Comparison of ENCODE assay signal across 24 cellular contexts in genomic region chrX:53939127-53939526, GRCh38.
A peak's percentile ranks its signal among the peaks of the same experiment; 100 is the strongest.
DNase-seq lines count a peak whose midpoint lies in the region; ATAC-seq, FAIRE-seq and TF ChIP-seq lines count a peak whose summit lies in the region.
"Had no signal": no experiment of that assay in that cellular context is flagged by ENCODE, and none has a peak within 500 bp of the region (broad histone marks: within the 10 kb centered on the region; RNA-seq: fewer than 3 reads in every experiment).

No MANE protein-coding gene starts in this region.

- peaks cover 37% of the 10 kb centered on the region for H3K36me3 ChIP-seq in upper lobe of right lung

- H3K4me1 ChIP-seq in upper lobe of right lung = no peaks in the 10 kb centered on the region
- H3K4me1 ChIP-seq: body of pancreas, left lung had no signal

- H3K27me3 ChIP-seq in upper lobe of right lung = no peaks in the 10 kb centered on the region
- H3K27me3 ChIP-seq: body of pancreas, left lung had no signal

- H3K27ac ChIP-seq in upper lobe of right lung = no peak overlapping the region
- H3K27ac ChIP-seq: body of pancreas, C4-2B, left lung, VCaP had no signal

- H3K9me3 ChIP-seq in upper lobe of right lung = no peaks in the 10 kb centered on the region
- H3K9me3 ChIP-seq: body of pancreas, left lung had no signal

- ATAC-seq in activated naive CD8-positive, alpha-beta T cell treated with anti-CD3 and anti-CD28 coated beads, Interleukin-2, amount 10 ng/mL, durations not matched to agents 7 days and 5 days (ENCODE audit: low read depth) = peak; percentile 73
- ATAC-seq in upper lobe of right lung (peak; percentile 54), GM19455 (IDR thresholded peaks at IDR 0.05; ENCODE audit: unreplicated experiment) (no peak)
- ATAC-seq: body of pancreas; K562; left lung; Right ventricle myocardium inferior; stimulated activated memory B cell treated with anti-CD40 and anti-IgM and Interleukin-4, amounts not matched to agents 10 μg/mL and 1 μg/mL and 100 μg/mL, for 72 hours had no signal

- H3K4me3 ChIP-seq in upper lobe of right lung = no peak overlapping the region
- H3K4me3 ChIP-seq: body of pancreas, K562, left lung had no signal

- FAIRE-seq in GM19239 (lab: Jason Lieb, UNC) = no peak
- FAIRE-seq: GM12891, H1, K562 had no signal

- intact Hi-C loops in upper lobe of right lung (cut with DNase I) = no loop called here

- H3K27ac Mint-ChIP-seq in activated naive CD8-positive, alpha-beta T cell treated with anti-CD3 and anti-CD28 coated beads, Interleukin-2, amount 10 ng/mL, durations not matched to agents 7 days and 5 days = peak overlapping the region; percentile 86
- no peak overlapping the region for H3K27ac Mint-ChIP-seq in activated naive CD8-positive, alpha-beta T cell treated with anti-CD3 and anti-CD28 coated beads for 36 hours
- H3K27ac Mint-ChIP-seq in activated CD4-positive, alpha-beta memory T cell treated with anti-CD3 and anti-CD28 coated beads, Interleukin-2, amount 10 ng/mL, durations not matched to agents 7 days and 5 days = peak overlapping the region; percentile 50
- H3K27ac Mint-ChIP-seq: activated CD4-positive, alpha-beta T cell treated with anti-CD3 and anti-CD28 coated beads, Interleukin-2, amount 10 ng/mL, durations not matched to agents 7 days and 5 days; endodermal cell; mesothelial cell of epicardium had no signal

- CTCF ChIA-PET in activated CD4-positive, alpha-beta memory T cell treated with anti-CD3 and anti-CD28 coated beads, Interleukin-2, amount 10 ng/mL, durations not matched to agents 7 days and 5 days (lab: Charles Lee) = no interaction called here

- no peak for DNase-seq in activated naive CD8-positive, alpha-beta T cell treated with anti-CD3 and anti-CD28 coated beads, Interleukin-2, amount 10 ng/mL, durations not matched to agents 7 days and 5 days
- no peak for DNase-seq in activated naive CD8-positive, alpha-beta T cell treated with anti-CD3 and anti-CD28 coated beads for 36 hours
- DNase-seq in MV-4-11 (lab: John Stamatoyannopoulos, UW) = peak; percentile 91
- DNase-seq in activated CD4-positive, alpha-beta memory T cell treated with anti-CD3 and anti-CD28 coated beads, Interleukin-2, amount 10 ng/mL, durations not matched to agents 7 days and 5 days = no peak
- no peak for DNase-seq in upper lobe of right lung
- DNase-seq in GM19239 (ENCODE audit: insufficient read length, low spot score) = no peak
- DNase-seq in NCI-H82 treated with DMSO at 0.1 percent for 48 hours (lab: John Stamatoyannopoulos, UW; ENCODE audit: unreplicated experiment) = no peak
- DNase-seq: activated CD4-positive, alpha-beta T cell treated with anti-CD3 and anti-CD28 coated beads, Interleukin-2, amount 10 ng/mL, durations not matched to agents 7 days and 5 days; activated naive CD4-positive, alpha-beta T cell treated with anti-CD3 and anti-CD28 coated beads, Interleukin-2, amount 50 U/mL, for 16 hours; body of pancreas; DMS53; endodermal cell; left lung; NCI-H1105; NCI-H2029 treated with DMSO at 0.1 percent for 48 hours had no signal

- TF ChIP-seq CTCF in upper lobe of right lung (IDR thresholded peaks at IDR 0.05) = no peak

- H3K27me3 Mint-ChIP-seq in activated naive CD8-positive, alpha-beta T cell treated with anti-CD3 and anti-CD28 coated beads, Interleukin-2, amount 10 ng/mL, durations not matched to agents 7 days and 5 days = no peaks in the 10 kb centered on the region
- H3K27me3 Mint-ChIP-seq in activated naive CD8-positive, alpha-beta T cell treated with anti-CD3 and anti-CD28 coated beads for 36 hours = no peaks in the 10 kb centered on the region
- H3K27me3 Mint-ChIP-seq in activated CD4-positive, alpha-beta memory T cell treated with anti-CD3 and anti-CD28 coated beads, Interleukin-2, amount 10 ng/mL, durations not matched to agents 7 days and 5 days = no peaks in the 10 kb centered on the region
- H3K27me3 Mint-ChIP-seq: activated CD4-positive, alpha-beta T cell treated with anti-CD3 and anti-CD28 coated beads, Interleukin-2, amount 10 ng/mL, durations not matched to agents 7 days and 5 days; stimulated activated memory B cell treated with anti-CD40 and anti-IgM and Interleukin-4, amounts not matched to agents 10 μg/mL and 1 μg/mL and 100 μg/mL, for 72 hours had no signal

- H3K36me3 Mint-ChIP-seq in activated naive CD8-positive, alpha-beta T cell treated with anti-CD3 and anti-CD28 coated beads, Interleukin-2, amount 10 ng/mL, durations not matched to agents 7 days and 5 days = peaks cover 43% of the 10 kb centered on the region
- peaks cover 37% of the 10 kb centered on the region for H3K36me3 Mint-ChIP-seq in activated naive CD8-positive, alpha-beta T cell treated with anti-CD3 and anti-CD28 coated beads for 36 hours
- H3K36me3 Mint-ChIP-seq in activated CD4-positive, alpha-beta memory T cell treated with anti-CD3 and anti-CD28 coated beads, Interleukin-2, amount 10 ng/mL, durations not matched to agents 7 days and 5 days (ENCODE audit: low read depth) = peaks cover 54% of the 10 kb centered on the region

- peaks cover 32% of the 10 kb centered on the region for H3K4me1 Mint-ChIP-seq in activated naive CD8-positive, alpha-beta T cell treated with anti-CD3 and anti-CD28 coated beads, Interleukin-2, amount 10 ng/mL, durations not matched to agents 7 days and 5 days
- peaks cover 8% of the 10 kb centered on the region for H3K4me1 Mint-ChIP-seq in activated naive CD8-positive, alpha-beta T cell treated with anti-CD3 and anti-CD28 coated beads for 36 hours
- H3K4me1 Mint-ChIP-seq in activated CD4-positive, alpha-beta memory T cell treated with anti-CD3 and anti-CD28 coated beads, Interleukin-2, amount 10 ng/mL, durations not matched to agents 7 days and 5 days = peaks cover 25% of the 10 kb centered on the region
- H3K4me1 Mint-ChIP-seq: stimulated activated memory B cell treated with anti-CD40 and anti-IgM and Interleukin-4, amounts not matched to agents 10 μg/mL and 1 μg/mL and 100 μg/mL, for 72 hours had no signal

- H3K9me3 Mint-ChIP-seq in activated naive CD8-positive, alpha-beta T cell treated with anti-CD3 and anti-CD28 coated beads, Interleukin-2, amount 10 ng/mL, durations not matched to agents 7 days and 5 days = no peaks in the 10 kb centered on the region
- no peaks in the 10 kb centered on the region for H3K9me3 Mint-ChIP-seq in activated naive CD8-positive, alpha-beta T cell treated with anti-CD3 and anti-CD28 coated beads for 36 hours
- H3K9me3 Mint-ChIP-seq in activated CD4-positive, alpha-beta memory T cell treated with anti-CD3 and anti-CD28 coated beads, Interleukin-2, amount 10 ng/mL, durations not matched to agents 7 days and 5 days = no peaks in the 10 kb centered on the region
- H3K9me3 Mint-ChIP-seq: activated CD4-positive, alpha-beta T cell treated with anti-CD3 and anti-CD28 coated beads, Interleukin-2, amount 10 ng/mL, durations not matched to agents 7 days and 5 days; stimulated activated memory B cell treated with anti-CD40 and anti-IgM and Interleukin-4, amounts not matched to agents 10 μg/mL and 1 μg/mL and 100 μg/mL, for 72 hours had no signal

- peak overlapping the region; percentile 31 for H3K4me3 Mint-ChIP-seq in activated naive CD8-positive, alpha-beta T cell treated with anti-CD3 and anti-CD28 coated beads, Interleukin-2, amount 10 ng/mL, durations not matched to agents 7 days and 5 days
- H3K4me3 Mint-ChIP-seq in activated naive CD8-positive, alpha-beta T cell treated with anti-CD3 and anti-CD28 coated beads for 36 hours = no peak overlapping the region
- H3K4me3 Mint-ChIP-seq in activated CD4-positive, alpha-beta memory T cell treated with anti-CD3 and anti-CD28 coated beads, Interleukin-2, amount 10 ng/mL, durations not matched to agents 7 days and 5 days = no peak overlapping the region
- H3K4me3 Mint-ChIP-seq: activated CD4-positive, alpha-beta T cell treated with anti-CD3 and anti-CD28 coated beads, Interleukin-2, amount 10 ng/mL, durations not matched to agents 7 days and 5 days; endodermal cell; mesothelial cell of epicardium; stimulated activated memory B cell treated with anti-CD40 and anti-IgM and Interleukin-4, amounts not matched to agents 10 μg/mL and 1 μg/mL and 100 μg/mL, for 72 hours had no signal

- POLR2A ChIA-PET in activated naive CD8-positive, alpha-beta T cell treated with anti-CD3 and anti-CD28 coated beads, Interleukin-2, amount 10 ng/mL, durations not matched to agents 7 days and 5 days (lab: Charles Lee) = no interaction called here
- POLR2A ChIA-PET in activated CD4-positive, alpha-beta memory T cell treated with anti-CD3 and anti-CD28 coated beads, Interleukin-2, amount 10 ng/mL, durations not matched to agents 7 days and 5 days (lab: Charles Lee) = no interaction called here
